In genomic region chr17:45277216-45277849, GRCh38 we compare ENCODE assay signal across 8 cellular contexts. TPM values are rescaled to one million over a fixed set of nuclear protein-coding genes. Genes with fewer than 3 reads are reported as not detected.
DNase-seq lines count a peak whose midpoint lies in the region; ATAC-seq, FAIRE-seq and TF ChIP-seq lines count a peak whose summit lies in the region.

No MANE protein-coding gene starts in this region.

- no peak overlapping the region for H3K27ac ChIP-seq in substantia nigra (ENCODE audit: low read depth, low read length, poor library complexity, severe bottlenecking)

- peak in 1 of 3 donors; percentile 70 for TF ChIP-seq CTCF in omental fat pad (IDR thresholded peaks at IDR 0.05)

- FAIRE-seq in G401.6 (lab: Jason Lieb, UNC), result peak; percentile 86
- no peak for FAIRE-seq in frontal cortex (lab: Jason Lieb, UNC)

- DNase-seq in NCI-H1092 (lab: John Stamatoyannopoulos, UW), result peak; percentile 79
- peak; percentile 94 for DNase-seq in SK-MEL-5 (ENCODE audit: low read depth, low spot score)
- DNase-seq in activated naive CD4-positive, alpha-beta T cell (lab: John Stamatoyannopoulos, UW), result peak; percentile 74 to 88 (median 82)
- DNase-seq in frontal cortex (ENCODE audit: low spot score in 2 of 2), result peak; percentile 62 to 83
- peak; percentile 99 for DNase-seq in omental fat pad (ENCODE audit: low spot score)
- peak in 48 of 49 donors; percentile 10 to 97 (median 75) for DNase-seq in substantia nigra (lab: John Stamatoyannopoulos, UW)

- ATAC-seq in omental fat pad (ENCODE audit: low FRiP score) (peak; percentile 75), HG03139 (IDR thresholded peaks at IDR 0.05; ENCODE audit: unreplicated experiment) (no peak)

- in situ Hi-C loops in SK-MEL-5 (cut with HindIII; ENCODE audit: low pct_unique_long_range_greater_than_20kb, low sequenced_read_pairs), result no loop called here

RNA-seq across cellular contexts. Expression of gene SPATA32, which starts 15.4 kb away (rescaled TPM):
- total RNA-seq in SK-MEL-5 (2014; rRNA removed; shearing (Covaris generic)), result not detected in 2 replicates
- not detected in 2 replicates for polyA plus RNA-seq in SK-MEL-5 (2015; cell fraction: cytosol; rRNA removed)
- polyA plus RNA-seq in SK-MEL-5 (2015; cell fraction: nucleus; rRNA removed), result not detected in 2 replicates
- total RNA-seq in frontal cortex (not detected), omental fat pad (under 1 TPM in 1 of 4 donors, not detected in 3; 0.65 TPM)

RNA-seq across cellular contexts. Expression of gene MAP3K14, which starts 39.5 kb away (rescaled TPM):
- total RNA-seq in SK-MEL-5 (2014; rRNA removed; shearing (Covaris generic)), result 1.3 TPM in 2 replicates
- polyA plus RNA-seq in SK-MEL-5 (2015; cell fraction: cytosol; rRNA removed), result 5.0 and 6.8 TPM in 2 replicates
- 10.1 and 12.8 TPM in 2 replicates for polyA plus RNA-seq in SK-MEL-5 (2015; cell fraction: nucleus; rRNA removed)
- total RNA-seq in frontal cortex, result 0.82 TPM
- total RNA-seq in omental fat pad, result 10 to 100 TPM in 2 of 4 donors, 1 to 10 TPM in 2; 5.4 to 15.9 (median 12.6) TPM

RNA-seq across cellular contexts. Expression of gene FMNL1, which starts 55.6 kb away (rescaled TPM):
- total RNA-seq in SK-MEL-5 (2014; rRNA removed; shearing (Covaris generic)), result 0.21 and 0.63 TPM in 2 replicates
- 1.0 and 1.6 TPM in 2 replicates for polyA plus RNA-seq in SK-MEL-5 (2015; cell fraction: cytosol; rRNA removed)
- 0.48 and 1.8 TPM in 2 replicates for polyA plus RNA-seq in SK-MEL-5 (2015; cell fraction: nucleus; rRNA removed)
- 4.1 TPM for total RNA-seq in frontal cortex
- total RNA-seq in omental fat pad, result 10 to 100 TPM; 19.7 to 56.4 (median 38.8) TPM
